ENCODE assay signal across 1 cellular context in the genomic region with DNA sequence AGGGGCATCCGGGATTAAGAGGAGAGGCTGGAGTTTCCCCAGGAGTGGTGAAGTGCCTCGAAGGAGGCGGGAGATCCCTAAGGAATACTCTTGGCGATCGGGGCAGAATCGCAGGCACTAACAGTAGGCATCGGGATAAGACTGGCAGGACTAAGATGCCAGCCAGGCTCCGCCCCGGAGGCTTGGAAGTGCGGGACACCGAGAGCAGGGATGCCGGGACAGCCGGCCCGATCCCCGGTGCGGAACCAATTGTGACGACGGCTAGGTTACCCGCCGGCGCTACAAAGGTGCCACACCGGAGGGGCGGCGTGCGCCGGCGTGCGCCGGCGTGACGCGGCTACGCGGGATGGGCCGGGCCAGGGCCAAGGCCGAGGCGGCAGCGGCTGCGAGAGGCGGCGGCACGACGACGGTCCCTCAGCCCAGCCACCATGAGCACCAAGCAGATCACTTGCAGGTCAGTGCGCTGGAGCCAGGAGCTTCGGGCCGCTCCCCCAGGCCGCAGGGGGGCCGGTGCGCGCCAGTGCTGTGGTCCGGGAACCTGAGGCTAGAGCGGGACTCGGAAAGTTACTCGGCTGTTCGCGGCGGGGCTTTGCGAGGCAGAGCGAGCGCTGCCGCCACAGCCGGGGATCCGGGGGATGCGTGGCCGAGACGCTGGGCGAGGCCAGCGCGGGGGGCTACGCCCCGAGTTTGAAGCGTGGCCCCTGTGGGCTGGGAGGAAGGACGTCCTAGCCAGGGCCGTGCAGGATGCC.
TF ChIP-seq lines count a peak whose summit lies in the region.

A gene with protein sequence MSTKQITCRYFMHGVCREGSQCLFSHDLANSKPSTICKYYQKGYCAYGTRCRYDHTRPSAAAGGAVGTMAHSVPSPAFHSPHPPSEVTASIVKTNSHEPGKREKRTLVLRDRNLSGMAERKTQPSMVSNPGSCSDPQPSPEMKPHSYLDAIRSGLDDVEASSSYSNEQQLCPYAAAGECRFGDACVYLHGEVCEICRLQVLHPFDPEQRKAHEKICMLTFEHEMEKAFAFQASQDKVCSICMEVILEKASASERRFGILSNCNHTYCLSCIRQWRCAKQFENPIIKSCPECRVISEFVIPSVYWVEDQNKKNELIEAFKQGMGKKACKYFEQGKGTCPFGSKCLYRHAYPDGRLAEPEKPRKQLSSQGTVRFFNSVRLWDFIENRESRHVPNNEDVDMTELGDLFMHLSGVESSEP (plus strand): TSS at position 365 of the 749 bp plus-strand sequence. CDS start 64 bp downstream, at position 429.

TF ChIP-seq in K562, 482 proteins besides CTCF, POLR2A, EP300 and RAD21 (continued from another document):
- TF ChIP-seq CTCFL (IDR thresholded peaks at IDR 0.05; ENCODE audit: borderline replicate concordance, insufficient read depth, low read depth, low read length, poor library complexity, severe bottlenecking) (peak; percentile 10), LEF1 (IDR thresholded peaks at IDR 0.05) (0 out of 2 replicates have a peak, but pooled peaks have one; percentile 17), CBX3 (IDR thresholded peaks at IDR 0.05; ENCODE audit: borderline replicate concordance in 1 of 2, low read length in 2 of 2) (peak in 1 of 2 experiments; percentile 88; a peak in 1 of 3 replicates), CREM (IDR thresholded peaks at IDR 0.05; ENCODE audit: low read depth) (peak; percentile 89), SIN3B (IDR thresholded peaks at IDR 0.05; ENCODE audit: low read depth) (peak; percentile 85), HDAC2 (IDR thresholded peaks at IDR 0.05) (0 out of 2 replicates have a peak, but pooled peaks have one; percentile 44), HDAC1 (IDR thresholded peaks at IDR 0.05) (peak in 1 of 2 experiments; percentile 94; a peak in 2 of 4 replicates), SP1 (CRISPR knock-in tag; IDR thresholded peaks at IDR 0.05) (peak; percentile 92), RBM39 (optimal IDR thresholded peaks at IDR 0.05; ENCODE audit: low read depth, low read length) (no peak), MTA2 (IDR thresholded peaks at IDR 0.05; ENCODE audit: low read depth) (no peak), RB1 (IDR thresholded peaks at IDR 0.05; ENCODE audit: low read depth) (peak; percentile 100), ZKSCAN1 (IDR thresholded peaks at IDR 0.05; ENCODE audit: low read depth, low read length) (no peak), GABPB1 (CRISPR knock-in tag; IDR thresholded peaks at IDR 0.05) (peak; percentile 97), CXXC5 (CRISPR knock-in tag; IDR thresholded peaks at IDR 0.05) (peak; percentile 99), ZNF282 (CRISPR knock-in tag; IDR thresholded peaks at IDR 0.05) (peak; percentile 93; the same call in 1 of the 2 replicates), RBBP5 (IDR thresholded peaks at IDR 0.05; ENCODE audit: borderline replicate concordance, insufficient read depth, low read length, poor library complexity, severe bottlenecking) (peak; percentile 98), ATF1 (CRISPR knock-in tag; IDR thresholded peaks at IDR 0.05) (no peak), ATF1 (tag; IDR thresholded peaks at IDR 0.05) (peak; percentile 97), MAZ (CRISPR knock-in tag; conservative IDR thresholded peaks at IDR 0.05 in 1 of 2, IDR thresholded peaks at IDR 0.05 in 1 of 2) (peak; percentile 92 to 94)
- TF ChIP-seq, protein P1, sequence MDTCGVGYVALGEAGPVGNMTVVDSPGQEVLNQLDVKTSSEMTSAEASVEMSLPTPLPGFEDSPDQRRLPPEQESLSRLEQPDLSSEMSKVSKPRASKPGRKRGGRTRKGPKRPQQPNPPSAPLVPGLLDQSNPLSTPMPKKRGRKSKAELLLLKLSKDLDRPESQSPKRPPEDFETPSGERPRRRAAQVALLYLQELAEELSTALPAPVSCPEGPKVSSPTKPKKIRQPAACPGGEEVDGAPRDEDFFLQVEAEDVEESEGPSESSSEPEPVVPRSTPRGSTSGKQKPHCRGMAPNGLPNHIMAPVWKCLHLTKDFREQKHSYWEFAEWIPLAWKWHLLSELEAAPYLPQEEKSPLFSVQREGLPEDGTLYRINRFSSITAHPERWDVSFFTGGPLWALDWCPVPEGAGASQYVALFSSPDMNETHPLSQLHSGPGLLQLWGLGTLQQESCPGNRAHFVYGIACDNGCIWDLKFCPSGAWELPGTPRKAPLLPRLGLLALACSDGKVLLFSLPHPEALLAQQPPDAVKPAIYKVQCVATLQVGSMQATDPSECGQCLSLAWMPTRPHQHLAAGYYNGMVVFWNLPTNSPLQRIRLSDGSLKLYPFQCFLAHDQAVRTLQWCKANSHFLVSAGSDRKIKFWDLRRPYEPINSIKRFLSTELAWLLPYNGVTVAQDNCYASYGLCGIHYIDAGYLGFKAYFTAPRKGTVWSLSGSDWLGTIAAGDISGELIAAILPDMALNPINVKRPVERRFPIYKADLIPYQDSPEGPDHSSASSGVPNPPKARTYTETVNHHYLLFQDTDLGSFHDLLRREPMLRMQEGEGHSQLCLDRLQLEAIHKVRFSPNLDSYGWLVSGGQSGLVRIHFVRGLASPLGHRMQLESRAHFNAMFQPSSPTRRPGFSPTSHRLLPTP (IDR thresholded peaks at IDR 0.05; ENCODE audit: borderline replicate concordance, extremely low read depth, insufficient read length): peak; percentile 3
- TF ChIP-seq, protein P2, sequence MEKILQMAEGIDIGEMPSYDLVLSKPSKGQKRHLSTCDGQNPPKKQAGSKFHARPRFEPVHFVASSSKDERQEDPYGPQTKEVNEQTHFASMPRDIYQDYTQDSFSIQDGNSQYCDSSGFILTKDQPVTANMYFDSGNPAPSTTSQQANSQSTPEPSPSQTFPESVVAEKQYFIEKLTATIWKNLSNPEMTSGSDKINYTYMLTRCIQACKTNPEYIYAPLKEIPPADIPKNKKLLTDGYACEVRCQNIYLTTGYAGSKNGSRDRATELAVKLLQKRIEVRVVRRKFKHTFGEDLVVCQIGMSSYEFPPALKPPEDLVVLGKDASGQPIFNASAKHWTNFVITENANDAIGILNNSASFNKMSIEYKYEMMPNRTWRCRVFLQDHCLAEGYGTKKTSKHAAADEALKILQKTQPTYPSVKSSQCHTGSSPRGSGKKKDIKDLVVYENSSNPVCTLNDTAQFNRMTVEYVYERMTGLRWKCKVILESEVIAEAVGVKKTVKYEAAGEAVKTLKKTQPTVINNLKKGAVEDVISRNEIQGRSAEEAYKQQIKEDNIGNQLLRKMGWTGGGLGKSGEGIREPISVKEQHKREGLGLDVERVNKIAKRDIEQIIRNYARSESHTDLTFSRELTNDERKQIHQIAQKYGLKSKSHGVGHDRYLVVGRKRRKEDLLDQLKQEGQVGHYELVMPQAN (IDR thresholded peaks at IDR 0.05; ENCODE audit: borderline replicate concordance): peak; percentile 79
- TF ChIP-seq, protein P3, sequence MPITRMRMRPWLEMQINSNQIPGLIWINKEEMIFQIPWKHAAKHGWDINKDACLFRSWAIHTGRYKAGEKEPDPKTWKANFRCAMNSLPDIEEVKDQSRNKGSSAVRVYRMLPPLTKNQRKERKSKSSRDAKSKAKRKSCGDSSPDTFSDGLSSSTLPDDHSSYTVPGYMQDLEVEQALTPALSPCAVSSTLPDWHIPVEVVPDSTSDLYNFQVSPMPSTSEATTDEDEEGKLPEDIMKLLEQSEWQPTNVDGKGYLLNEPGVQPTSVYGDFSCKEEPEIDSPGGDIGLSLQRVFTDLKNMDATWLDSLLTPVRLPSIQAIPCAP (CRISPR knock-in tag; IDR thresholded peaks at IDR 0.05; ENCODE audit: borderline replicate concordance): 0 out of 2 replicates have a peak, but pooled peaks have one; percentile 83
